Comparison of ENCODE assay signal across 8 cellular contexts in genomic region chr1:202010042-202011015, GRCh38. TPM values are rescaled to one million over a fixed set of nuclear protein-coding genes. Genes with fewer than 3 reads are reported as not detected.
A peak's percentile ranks its signal among the peaks of the same experiment; 100 is the strongest.
DNase-seq lines count a peak whose midpoint lies in the region; ATAC-seq and TF ChIP-seq lines count a peak whose summit lies in the region.

TSS of gene ELF3 (plus strand) at chr1:202010587. CDS start at chr1:202011137, 550 bp downstream.

- H3K27ac Mint-ChIP-seq in chondrocyte (ENCODE audit: unreplicated experiment), result peak within 1 kb of the TSS; percentile 12

- peak; percentile 94 for DNase-seq in NCI-H146 (lab: John Stamatoyannopoulos, UW)
- no peak for DNase-seq in chondrocyte (ENCODE audit: low spot score)
- DNase-seq in omental fat pad (ENCODE audit: low spot score), result no peak
- no peak for DNase-seq in NK-92 treated with Interleukin-12 subunit alpha and Interleukin-12 subunit beta, amount 100 ng/mL, for 24 hours (lab: John Stamatoyannopoulos, UW)
- no peak for DNase-seq in putamen (ENCODE audit: low spot score)
- DNase-seq in cortex of kidney (lab: John Stamatoyannopoulos, UW), result no peak

- peaks cover 2% of the 10 kb centered on the region for H3K27me3 Mint-ChIP-seq in chondrocyte (ENCODE audit: low read depth)

- no peak within 1 kb of the TSS for H3K4me3 Mint-ChIP-seq in chondrocyte (ENCODE audit: unreplicated experiment)

- TF ChIP-seq CTCF in chondrocyte (IDR thresholded peaks at IDR 0.05) (no peak), omental fat pad (IDR thresholded peaks at IDR 0.05) (no peak)

- H3K9me3 Mint-ChIP-seq in chondrocyte (ENCODE audit: low read depth), result no peaks in the 10 kb centered on the region

- ATAC-seq in GM18499 (IDR thresholded peaks at IDR 0.05; ENCODE audit: insufficient read depth, unreplicated experiment) (peak; percentile 48), HG02588 (IDR thresholded peaks at IDR 0.05; ENCODE audit: unreplicated experiment) (peak; percentile 90), omental fat pad (ENCODE audit: low FRiP score) (peak; percentile 59)

- peaks cover 21% of the 10 kb centered on the region for H3K4me1 Mint-ChIP-seq in chondrocyte (ENCODE audit: low read depth)

- H3K36me3 Mint-ChIP-seq in chondrocyte (ENCODE audit: low read depth), result peaks cover 1% of the 10 kb centered on the region

RNA-seq across cellular contexts. Expression of gene ELF3, which starts in this region (rescaled TPM):
- total RNA-seq in chondrocyte, result 0.10 to 0.40 TPM (median 0.36 TPM) in 3 replicates
- total RNA-seq in omental fat pad, result 10 to 100 TPM in 1 of 4 donors, 1 to 10 TPM in 1, under 1 TPM in 2; 0.47 to 23.0 (median 1.8) TPM
